In the genomic region with DNA sequence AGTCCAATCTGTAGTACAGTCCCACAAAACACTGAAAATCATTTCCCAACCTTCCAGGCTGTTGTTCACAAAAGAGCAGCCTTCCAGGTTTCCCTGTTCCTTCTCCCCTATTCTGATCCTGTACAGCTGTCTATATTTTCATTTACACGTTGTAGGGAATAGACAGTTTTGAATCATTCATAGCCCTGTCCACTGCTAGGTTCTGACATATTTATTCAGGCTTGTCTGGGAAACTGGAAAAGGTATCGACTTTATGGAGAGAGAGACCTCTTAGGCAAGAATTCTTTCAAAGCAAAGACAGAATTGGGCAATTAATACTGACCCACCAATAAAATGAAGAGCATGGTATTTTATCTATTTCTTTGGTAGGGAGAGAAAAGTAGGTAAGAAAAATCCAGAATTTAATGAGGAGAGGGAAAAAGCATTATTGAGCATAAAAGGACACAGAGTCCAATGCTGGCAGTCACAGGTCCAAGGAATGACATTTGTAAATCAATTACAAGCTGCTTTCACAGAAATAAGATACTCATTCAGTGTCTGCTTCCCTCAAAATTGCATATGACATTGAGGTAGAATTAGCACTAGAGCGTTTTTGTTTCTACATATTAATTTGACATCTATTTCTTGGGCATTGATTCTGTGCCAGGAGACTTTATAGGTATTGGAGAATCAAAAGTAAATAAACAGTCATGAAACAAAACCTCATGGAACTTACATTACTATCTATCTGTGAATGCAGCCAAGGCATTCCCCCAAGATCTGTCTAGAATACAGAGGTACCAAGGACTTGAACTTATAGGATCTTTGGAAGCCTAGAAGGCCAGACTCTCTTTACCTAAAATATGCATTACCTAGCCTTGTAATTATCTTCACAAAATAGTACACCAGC, we compare ENCODE assay signal across 16 cellular contexts.
A peak's percentile ranks its signal among the peaks of the same experiment; 100 is the strongest.
DNase-seq lines count a peak whose midpoint lies in the region; ATAC-seq, FAIRE-seq and TF ChIP-seq lines count a peak whose summit lies in the region.
"Had no signal": no experiment of that assay in that cellular context is flagged by ENCODE, and none has a peak within 500 bp of the region (broad histone marks: within the 10 kb centered on the region; RNA-seq: fewer than 3 reads in every experiment).

No MANE protein-coding gene starts in this region.

- in situ Hi-C loops in G401 (cut with HindIII; ENCODE audit: low sequenced_read_pairs) = no loop called here

- no peak for DNase-seq in A549 (ENCODE audit: low read depth in 1 of 2, low spot score in 1 of 2)
- DNase-seq in G401 (ENCODE audit: low spot score) = peak; percentile 58
- DNase-seq in nephron progenitor cell = no peak
- DNase-seq in stimulated activated CD4-positive, alpha-beta T cell treated with anti-CD3 and anti-CD28 coated beads, Interleukin-15, amount 100 ng/mL, for 24 hours = no peak
- no peak for DNase-seq in AG08395 (ENCODE audit: low spot score)
- DNase-seq in DMS79 treated with DMSO at 0.1 percent for 48 hours (lab: John Stamatoyannopoulos, UW) = no peak
- DNase-seq: CD8-positive, alpha-beta memory T cell; MM.1S; NCI-H1105; NCI-H187; NCI-H69; SIG-M5 had no signal

- peak overlapping the region in 3 of 5 experiments; percentile 13 to 52 (median 44) for H3K27ac Mint-ChIP-seq in brain
- H3K27ac Mint-ChIP-seq in nephron progenitor cell = peak overlapping the region; percentile 12

- no peaks in the 10 kb centered on the region for H3K9me3 ChIP-seq in A549

- CTCF ChIA-PET in A549 (lab: Yijun Ruan, JAX) = interaction anchor here (0.5 kb wide), 1 partner anchor 11 kb away, joined by 4 read pairs; no protein-coding TSS in a partner anchor

- TF ChIP-seq EP300 in A549 (IDR thresholded peaks at IDR 0.05) = no peak

- no peak for TF ChIP-seq POLR2A in A549 (IDR thresholded peaks at IDR 0.05; ENCODE audit: low read length)

- TF ChIP-seq CTCF in A549 (IDR thresholded peaks at IDR 0.05) = no peak
- TF ChIP-seq CTCF in brain (conservative IDR thresholded peaks at IDR 0.05) = no peak
- no peak for TF ChIP-seq CTCF in nephron progenitor cell (IDR thresholded peaks at IDR 0.05)

- peak overlapping the region; percentile 74 for H3K4me2 ChIP-seq in A549
- H3K4me2 ChIP-seq: KMS-11 had no signal

- peak overlapping the region; percentile 6 to 33; a peak in 3 of 6 replicates for H3K27ac ChIP-seq in A549
- H3K27ac ChIP-seq: KMS-11 had no signal

- no peaks in the 10 kb centered on the region for H3K27me3 Mint-ChIP-seq in brain
- H3K27me3 Mint-ChIP-seq in nephron progenitor cell (ENCODE audit: low read depth, poor library complexity) = no peaks in the 10 kb centered on the region

- H3K4me3 Mint-ChIP-seq in brain (peak overlapping the region in 1 of 5 experiments; percentile 10), nephron progenitor cell (no peak overlapping the region)
- H3K4me3 Mint-ChIP-seq: CD8-positive, alpha-beta memory T cell had no signal

- H3K4me3 ChIP-seq in A549 = no peak overlapping the region

- ATAC-seq in A549 = peak in 1 of 2 experiments; percentile 45; a peak in 2 of 6 replicates

- H3K9me3 Mint-ChIP-seq in brain (peaks cover 0 to 2% (median 0%) of the 10 kb centered on the region in 5 experiments), nephron progenitor cell (no peaks in the 10 kb centered on the region)
- H3K9me3 Mint-ChIP-seq: CD8-positive, alpha-beta memory T cell had no signal

- FAIRE-seq in A549 (lab: Jason Lieb, UNC) = no peak
- FAIRE-seq: H1, RCC 7860 had no signal

- peaks cover 81% of the 10 kb centered on the region for H3K4me1 Mint-ChIP-seq in brain
- no peaks in the 10 kb centered on the region for H3K4me1 Mint-ChIP-seq in nephron progenitor cell

- POLR2A ChIA-PET in A549 (lab: Yijun Ruan, JAX) = no interaction called here

- no peak for TF ChIP-seq RAD21 in A549 (conservative IDR thresholded peaks at IDR 0.05 in 1 of 2, IDR thresholded peaks at IDR 0.05 in 1 of 2)

- peaks cover 61% of the 10 kb centered on the region for H3K4me1 ChIP-seq in A549

- H3K36me3 Mint-ChIP-seq in brain = no peaks in the 10 kb centered on the region
- no peaks in the 10 kb centered on the region for H3K36me3 Mint-ChIP-seq in nephron progenitor cell (ENCODE audit: low read depth)
- H3K36me3 Mint-ChIP-seq: CD8-positive, alpha-beta memory T cell had no signal

- WGBS in A549 (ENCODE audit: missing lambda C conversion rate) = 19% methylated on average over 3 of the region's 3 CpGs

TF ChIP-seq in A549, 52 proteins besides CTCF, POLR2A, EP300 and RAD21:
- TF ChIP-seq HOXB5 (CRISPR knock-in tag; IDR thresholded peaks at IDR 0.05) (no peak), FOSL2 (IDR thresholded peaks at IDR 0.05) (no peak), FOSL2 (CRISPR knock-in tag; IDR thresholded peaks at IDR 0.05) (0 out of 2 replicates have a peak, but pooled peaks have one; percentile 8), RCOR1 (IDR thresholded peaks at IDR 0.05; ENCODE audit: low read depth, low read length) (no peak), CEBPB (IDR thresholded peaks at IDR 0.05) (0 out of 4 replicates have a peak, but pooled peaks of 1 of the 2 experiments have one; percentile 3)
